13 cellular contexts compared by ENCODE assay signal in genomic region chr7:23107781-23108180, GRCh38. TPM values are rescaled to one million over a fixed set of nuclear protein-coding genes. Genes with fewer than 3 reads are reported as not detected.
DNase-seq lines count a peak whose midpoint lies in the region; ATAC-seq, FAIRE-seq and TF ChIP-seq lines count a peak whose summit lies in the region.
"Had no signal": no experiment of that assay in that cellular context is flagged by ENCODE, and none has a peak within 500 bp of the region (broad histone marks: within the 10 kb centered on the region; RNA-seq: fewer than 3 reads in every experiment).

No MANE protein-coding gene starts in this region.

- peak; percentile 30 for FAIRE-seq in H54 (lab: Jason Lieb, UNC)

- H2AFZ ChIP-seq in neuron (ENCODE audit: low read depth, low read length): no peak overlapping the region

- POLR2A ChIA-PET in T-cell (lab: Charles Lee): interaction anchor here in 1 of 2 donors (0.6 kb wide), 1 partner anchor 187 kb away, joined by 3 read pairs; no protein-coding TSS in a partner anchor

- ATAC-seq in T-cell (replicated peaks in 1 of 4) (no peak), HG03571 (IDR thresholded peaks at IDR 0.05; ENCODE audit: unreplicated experiment) (no peak)
- ATAC-seq: stimulated activated naive CD8-positive, alpha-beta T cell treated with anti-CD3 and anti-CD28 coated beads, Interleukin-15, amount 100 ng/mL, for 72 hours had no signal

- no peak for TF ChIP-seq POLR2A in H54 (IDR thresholded peaks at IDR 0.05; ENCODE audit: low read depth, low read length)

- no peaks in the 10 kb centered on the region for H3K9me3 Mint-ChIP-seq in T-cell
- H3K9me3 Mint-ChIP-seq: activated naive CD8-positive, alpha-beta T cell treated with anti-CD3 and anti-CD28 coated beads, Interleukin-2, amount 10 ng/mL, durations not matched to agents 7 days and 5 days; stimulated activated naive CD8-positive, alpha-beta T cell treated with anti-CD3 and anti-CD28 coated beads, Interleukin-15, amount 100 ng/mL, for 72 hours had no signal

- peak overlapping the region in 2 of 3 donors; percentile 5 to 99 for H3K4me3 Mint-ChIP-seq in T-cell

- DNase-seq in H54 (ENCODE audit: insufficient read length, low spot score): no peak
- DNase-seq in T-cell: no peak
- no peak for DNase-seq in fibroblast of mammary gland (ENCODE audit: low read depth)
- DNase-seq in effector CD4-positive, alpha-beta T cell: no peak
- DNase-seq in GF-D8 (lab: John Stamatoyannopoulos, UW): no peak
- DNase-seq in NCI-H146 (lab: John Stamatoyannopoulos, UW): no peak
- DNase-seq: activated naive CD8-positive, alpha-beta T cell treated with anti-CD3 and anti-CD28 coated beads, Interleukin-2, amount 10 ng/mL, durations not matched to agents 7 days and 5 days; EL; hippocampal formation; spleen; stimulated activated naive CD8-positive, alpha-beta T cell treated with anti-CD3 and anti-CD28 coated beads, Interleukin-15, amount 100 ng/mL, for 72 hours had no signal

- H3K9me3 ChIP-seq in neuron (ENCODE audit: low read length): no peaks in the 10 kb centered on the region
- H3K9me3 ChIP-seq: spleen had no signal

- peaks cover 58 to 67% (median 58%) of the 10 kb centered on the region in 3 donors for H3K4me1 Mint-ChIP-seq in T-cell

- CTCF ChIA-PET in T-cell (lab: Charles Lee): interaction anchor here (1.0 to 1.8 kb wide), 3 partner anchors 9 to 52 kb away, joined by 5 to 14 read pairs (median 7); no protein-coding TSS in a partner anchor

- no peaks in the 10 kb centered on the region for H3K27me3 Mint-ChIP-seq in T-cell
- H3K27me3 Mint-ChIP-seq: activated naive CD8-positive, alpha-beta T cell treated with anti-CD3 and anti-CD28 coated beads, Interleukin-2, amount 10 ng/mL, durations not matched to agents 7 days and 5 days; stimulated activated naive CD8-positive, alpha-beta T cell treated with anti-CD3 and anti-CD28 coated beads, Interleukin-15, amount 100 ng/mL, for 72 hours had no signal

- no peak for TF ChIP-seq CTCF in fibroblast of mammary gland (conservative IDR thresholded peaks at IDR 0.05; ENCODE audit: control insufficient read depth, insufficient read depth, low read depth, low read length)

- H3K4me1 ChIP-seq in neuron (ENCODE audit: insufficient read depth, low read length): peaks cover 28% of the 10 kb centered on the region

- H3K27ac Mint-ChIP-seq in T-cell: no peak overlapping the region
- H3K27ac Mint-ChIP-seq: stimulated activated naive CD8-positive, alpha-beta T cell treated with anti-CD3 and anti-CD28 coated beads, Interleukin-15, amount 100 ng/mL, for 72 hours had no signal

- H3K36me3 Mint-ChIP-seq in T-cell: peaks cover 13% of the 10 kb centered on the region

- no peaks in the 10 kb centered on the region for H3K27me3 ChIP-seq in neuron (ENCODE audit: insufficient read depth, low read length)
- H3K27me3 ChIP-seq: spleen had no signal

- H3K36me3 ChIP-seq in neuron (ENCODE audit: insufficient read depth, low read length): peaks cover 4% of the 10 kb centered on the region
- H3K36me3 ChIP-seq: spleen had no signal

- H3K4me3 ChIP-seq in fibroblast of mammary gland (ENCODE audit: control insufficient read depth, low read depth, low read length): peak overlapping the region; percentile 93
- H3K4me3 ChIP-seq in neuron (ENCODE audit: low read length): peak overlapping the region; percentile 100

RNA-seq across cellular contexts. Expression of gene KLHL7, which starts 2.2 kb away (rescaled TPM):
- 10 to 100 TPM; 20.1 to 26.8 (median 22.4) TPM for total RNA-seq in T-cell
